8 cellular contexts compared by ENCODE assay signal in the genomic region with DNA sequence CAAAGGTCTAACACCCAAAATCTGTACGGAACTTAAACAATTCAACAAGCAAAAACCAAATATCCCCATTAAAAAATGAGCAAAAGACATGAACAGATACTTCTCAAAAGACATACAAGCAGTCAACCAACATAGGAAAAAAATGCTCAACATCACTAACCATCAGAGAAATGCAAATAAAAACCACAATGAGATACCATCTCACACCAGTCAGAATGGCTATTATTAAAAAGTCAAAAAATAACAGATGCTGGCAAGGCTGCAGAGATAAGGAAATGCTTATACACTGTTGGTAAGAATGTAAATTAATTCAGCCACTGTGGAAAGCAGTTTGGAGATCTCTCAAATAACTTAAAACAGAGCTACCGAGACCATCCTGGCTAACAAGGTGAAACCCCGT. TPM values are rescaled to one million over a fixed set of nuclear protein-coding genes. Genes with fewer than 3 reads are reported as not detected.
DNase-seq lines count a peak whose midpoint lies in the region; ATAC-seq, FAIRE-seq and TF ChIP-seq lines count a peak whose summit lies in the region.
"Not testable (repeated sequence)": the region's sequence is repeated elsewhere in the genome, so short reads cannot be mapped to it uniquely, and the experiment has no call there.

No MANE protein-coding gene starts in this region.

- peaks cover 40% of the 10 kb centered on the region for H3K79me2 ChIP-seq in astrocyte (ENCODE audit: insufficient read depth, low read length)

- ATAC-seq in GM18520 (IDR thresholded peaks at IDR 0.05; ENCODE audit: unreplicated experiment) (peak; percentile 34), GM19463 (IDR thresholded peaks at IDR 0.05; ENCODE audit: unreplicated experiment) (peak; percentile 40), HG02642 (IDR thresholded peaks at IDR 0.05; ENCODE audit: poor library complexity, unreplicated experiment) (peak; percentile 41), HG03342 (IDR thresholded peaks at IDR 0.05; ENCODE audit: unreplicated experiment) (peak; percentile 46)

- peaks cover 21% of the 10 kb centered on the region for H3K36me3 ChIP-seq in astrocyte (ENCODE audit: insufficient read depth, low read length)

- not testable (repeated sequence) for H3K27ac ChIP-seq in astrocyte (ENCODE audit: low read depth, low read length)

- not testable (repeated sequence) for H3K4me1 Mint-ChIP-seq in astrocyte (ENCODE audit: low read depth, unreplicated experiment)
- H3K4me1 Mint-ChIP-seq in osteocyte (ENCODE audit: unreplicated experiment) = peaks cover 45% of the 10 kb centered on the region

- not testable (repeated sequence) for H3K4me3 Mint-ChIP-seq in astrocyte (ENCODE audit: unreplicated experiment); osteocyte (ENCODE audit: unreplicated experiment)

- TF ChIP-seq CTCF in astrocyte (IDR thresholded peaks at IDR 0.05; ENCODE audit: insufficient read depth, low read depth, low read length); osteocyte (IDR thresholded peaks at IDR 0.05): not testable (repeated sequence)

- not testable (repeated sequence) for H3K4me3 ChIP-seq in astrocyte (ENCODE audit: insufficient read depth, low read depth, low read length)

- H3K9me3 Mint-ChIP-seq in astrocyte (ENCODE audit: unreplicated experiment); osteocyte (ENCODE audit: unreplicated experiment): not testable (repeated sequence)

- H4K20me1 ChIP-seq in astrocyte (ENCODE audit: insufficient read depth, low read length) = peaks cover 16% of the 10 kb centered on the region

- not testable (repeated sequence) for H3K4me1 ChIP-seq in astrocyte (ENCODE audit: insufficient read depth, low read length)

- H2AFZ ChIP-seq in astrocyte (ENCODE audit: low read depth, low read length) = not testable (repeated sequence)

- DNase-seq in DMS 273 (lab: John Stamatoyannopoulos, UW; ENCODE audit: unreplicated experiment) (peak; percentile 64), NCI-H526 (lab: John Stamatoyannopoulos, UW) (peak; percentile 19 to 34), astrocyte (ENCODE audit: low read depth) (peak; percentile 42)
- not testable (repeated sequence) for DNase-seq in osteocyte (ENCODE audit: extremely low spot score, unreplicated experiment)

- H3K27me3 ChIP-seq in astrocyte (ENCODE audit: insufficient read depth, low read length) = not testable (repeated sequence)

- FAIRE-seq in astrocyte (lab: Jason Lieb, UNC) = not testable (repeated sequence)

- not testable (repeated sequence) for H3K9me3 ChIP-seq in astrocyte (ENCODE audit: insufficient read depth, low read depth, low read length)

- H3K36me3 Mint-ChIP-seq in astrocyte (ENCODE audit: low read depth, unreplicated experiment) = not testable (repeated sequence)
- peaks cover 26% of the 10 kb centered on the region for H3K36me3 Mint-ChIP-seq in osteocyte (ENCODE audit: unreplicated experiment)

- H3K27ac Mint-ChIP-seq in astrocyte (ENCODE audit: unreplicated experiment) (peak overlapping the region; percentile 3), osteocyte (ENCODE audit: unreplicated experiment) (peak overlapping the region; percentile 19)

- not testable (repeated sequence) for H3K27me3 Mint-ChIP-seq in astrocyte (ENCODE audit: low read depth, unreplicated experiment); osteocyte (ENCODE audit: unreplicated experiment)

- H3K4me2 ChIP-seq in astrocyte (ENCODE audit: low read length) = not testable (repeated sequence)

- not testable (repeated sequence) for H3K9ac ChIP-seq in astrocyte (ENCODE audit: low read length)

RNA-seq across cellular contexts. Expression of a gene that starts 21.9 kb away (rescaled TPM):
- total RNA-seq in astrocyte (37.0 and 43.6 TPM in 2 replicates), osteocyte (45.5 and 57.7 TPM in 2 replicates)

RNA-seq across cellular contexts. Expression of a gene that starts 22.0 kb away (rescaled TPM):
- 11.4 and 13.5 TPM in 2 replicates for total RNA-seq in astrocyte
- 9.4 and 10.4 TPM in 2 replicates for total RNA-seq in osteocyte
